ENCODE assay signal across 1 cellular context in genomic region chr20:34302723-34303528, GRCh38.
TF ChIP-seq lines count a peak whose summit lies in the region.

Gene AHCY (minus strand): TSS chr20:34303355. CDS start chr20:34303270, 85 bp downstream.

TF ChIP-seq in GM12878, 131 proteins besides CTCF, POLR2A, EP300 and RAD21 (continued from another document and continues in another):
- no peak for TF ChIP-seq SKIL (IDR thresholded peaks at IDR 0.05; ENCODE audit: low read depth, poor library complexity, severe bottlenecking)
- TF ChIP-seq MEF2A (IDR thresholded peaks at IDR 0.05; ENCODE audit: insufficient read depth, low read depth, low read length) = 0 out of 2 replicates have a peak, but pooled peaks have one; percentile 30
- TF ChIP-seq RB1 (IDR thresholded peaks at IDR 0.05; ENCODE audit: borderline replicate concordance) = peak; percentile 89
- no peak for TF ChIP-seq PAX8 (IDR thresholded peaks at IDR 0.05)
- TF ChIP-seq IKZF1 (conservative IDR thresholded peaks at IDR 0.05) = peak; percentile 98
- peak; percentile 44 for TF ChIP-seq NRF1 (conservative IDR thresholded peaks at IDR 0.05; ENCODE audit: low read depth, low read length)
- no peak for TF ChIP-seq ESRRA (IDR thresholded peaks at IDR 0.05; ENCODE audit: low read length)
- no peak for TF ChIP-seq USF2 (IDR thresholded peaks at IDR 0.05; ENCODE audit: borderline replicate concordance, low read depth, low read length)
- no peak for TF ChIP-seq ATF7 (IDR thresholded peaks at IDR 0.05; ENCODE audit: low read depth)
- no peak for TF ChIP-seq RBBP5 (conservative IDR thresholded peaks at IDR 0.05)
- TF ChIP-seq SMARCA5 (IDR thresholded peaks at IDR 0.05) = 0 out of 2 replicates have a peak, but pooled peaks have one; percentile 71
- no peak for TF ChIP-seq ZNF274 (IDR thresholded peaks at IDR 0.05; ENCODE audit: insufficient read depth, insufficient read length)
- TF ChIP-seq ATF2 (IDR thresholded peaks at IDR 0.05; ENCODE audit: low read length) = no peak
- TF ChIP-seq SREBF1 (IDR thresholded peaks at IDR 0.05; ENCODE audit: low read length) = peak; percentile 65
- peak in 1 of 2 experiments; percentile 32; a peak in 1 of 4 replicates for TF ChIP-seq IKZF2 (IDR thresholded peaks at IDR 0.05)
- TF ChIP-seq, protein P1, sequence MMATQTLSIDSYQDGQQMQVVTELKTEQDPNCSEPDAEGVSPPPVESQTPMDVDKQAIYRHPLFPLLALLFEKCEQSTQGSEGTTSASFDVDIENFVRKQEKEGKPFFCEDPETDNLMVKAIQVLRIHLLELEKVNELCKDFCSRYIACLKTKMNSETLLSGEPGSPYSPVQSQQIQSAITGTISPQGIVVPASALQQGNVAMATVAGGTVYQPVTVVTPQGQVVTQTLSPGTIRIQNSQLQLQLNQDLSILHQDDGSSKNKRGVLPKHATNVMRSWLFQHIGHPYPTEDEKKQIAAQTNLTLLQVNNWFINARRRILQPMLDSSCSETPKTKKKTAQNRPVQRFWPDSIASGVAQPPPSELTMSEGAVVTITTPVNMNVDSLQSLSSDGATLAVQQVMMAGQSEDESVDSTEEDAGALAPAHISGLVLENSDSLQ (IDR thresholded peaks at IDR 0.05) = peak; percentile 14; the same call in 1 of the 2 replicates
- TF ChIP-seq ZBTB33 (IDR thresholded peaks at IDR 0.05) = no peak
- TF ChIP-seq E2F8 (IDR thresholded peaks at IDR 0.05; ENCODE audit: low read depth, partially characterized antibody) = no peak
- TF ChIP-seq JUND (IDR thresholded peaks at IDR 0.05; ENCODE audit: low read depth, low read length) = no peak
- TF ChIP-seq PML (IDR thresholded peaks at IDR 0.05; ENCODE audit: low read length) = peak; percentile 81
- TF ChIP-seq, protein P2, sequence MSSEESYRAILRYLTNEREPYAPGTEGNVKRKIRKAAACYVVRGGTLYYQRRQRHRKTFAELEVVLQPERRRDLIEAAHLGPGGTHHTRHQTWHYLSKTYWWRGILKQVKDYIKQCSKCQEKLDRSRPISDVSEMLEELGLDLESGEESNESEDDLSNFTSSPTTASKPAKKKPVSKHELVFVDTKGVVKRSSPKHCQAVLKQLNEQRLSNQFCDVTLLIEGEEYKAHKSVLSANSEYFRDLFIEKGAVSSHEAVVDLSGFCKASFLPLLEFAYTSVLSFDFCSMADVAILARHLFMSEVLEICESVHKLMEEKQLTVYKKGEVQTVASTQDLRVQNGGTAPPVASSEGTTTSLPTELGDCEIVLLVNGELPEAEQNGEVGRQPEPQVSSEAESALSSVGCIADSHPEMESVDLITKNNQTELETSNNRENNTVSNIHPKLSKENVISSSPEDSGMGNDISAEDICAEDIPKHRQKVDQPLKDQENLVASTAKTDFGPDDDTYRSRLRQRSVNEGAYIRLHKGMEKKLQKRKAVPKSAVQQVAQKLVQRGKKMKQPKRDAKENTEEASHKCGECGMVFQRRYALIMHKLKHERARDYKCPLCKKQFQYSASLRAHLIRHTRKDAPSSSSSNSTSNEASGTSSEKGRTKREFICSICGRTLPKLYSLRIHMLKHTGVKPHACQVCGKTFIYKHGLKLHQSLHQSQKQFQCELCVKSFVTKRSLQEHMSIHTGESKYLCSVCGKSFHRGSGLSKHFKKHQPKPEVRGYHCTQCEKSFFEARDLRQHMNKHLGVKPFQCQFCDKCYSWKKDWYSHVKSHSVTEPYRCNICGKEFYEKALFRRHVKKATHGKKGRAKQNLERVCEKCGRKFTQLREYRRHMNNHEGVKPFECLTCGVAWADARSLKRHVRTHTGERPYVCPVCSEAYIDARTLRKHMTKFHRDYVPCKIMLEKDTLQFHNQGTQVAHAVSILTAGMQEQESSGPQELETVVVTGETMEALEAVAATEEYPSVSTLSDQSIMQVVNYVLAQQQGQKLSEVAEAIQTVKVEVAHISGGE (CRISPR knock-in tag; IDR thresholded peaks at IDR 0.05) = no peak
- no peak for TF ChIP-seq STAT3 (IDR thresholded peaks at IDR 0.05; ENCODE audit: low read depth, low read length)
- no peak for TF ChIP-seq PRDM15 (CRISPR knock-in tag; IDR thresholded peaks at IDR 0.05)
- peak; percentile 90 for TF ChIP-seq MXI1 (IDR thresholded peaks at IDR 0.05; ENCODE audit: low read depth, low read length)
- no peak for TF ChIP-seq NFIC (IDR thresholded peaks at IDR 0.05; ENCODE audit: low read depth, low read length)
- peak; percentile 96 for TF ChIP-seq E4F1 (IDR thresholded peaks at IDR 0.05; ENCODE audit: borderline replicate concordance, partially characterized antibody)
- no peak for TF ChIP-seq POLR2AphosphoS2 (IDR thresholded peaks at IDR 0.05; ENCODE audit: low read depth, low read length)
- TF ChIP-seq RCOR1 (conservative IDR thresholded peaks at IDR 0.05; ENCODE audit: low read depth, low read length) = no peak
- no peak for TF ChIP-seq ZNF622 (IDR thresholded peaks at IDR 0.05)
- no peak for TF ChIP-seq FOS (IDR thresholded peaks at IDR 0.05; ENCODE audit: borderline replicate concordance, extremely low read depth, insufficient read length)
- TF ChIP-seq SREBF2 (IDR thresholded peaks at IDR 0.05; ENCODE audit: low read length) = no peak
- no peak for TF ChIP-seq ZZZ3 (IDR thresholded peaks at IDR 0.05; ENCODE audit: control insufficient read depth, insufficient read length, low read depth)
- peak; percentile 73 for TF ChIP-seq CHD2 (IDR thresholded peaks at IDR 0.05; ENCODE audit: borderline replicate concordance, low read depth, low read length)
